In genomic region chr14:77023001-77023996, GRCh38 we compare ENCODE assay signal across 8 cellular contexts. TPM values are rescaled to one million over a fixed set of nuclear protein-coding genes. Genes with fewer than 3 reads are reported as not detected.
DNase-seq lines count a peak whose midpoint lies in the region; ATAC-seq, FAIRE-seq and TF ChIP-seq lines count a peak whose summit lies in the region.

No MANE protein-coding gene starts in this region.

- H3K27ac ChIP-seq in GM12878 (ENCODE audit: control insufficient read depth, insufficient read depth) = peak overlapping the region; percentile 56

- no peak overlapping the region for H3K9ac ChIP-seq in GM12878 (ENCODE audit: control insufficient read depth, insufficient read depth, low read length)

- SMC1A ChIA-PET in GM12878 (lab: Charles Lee; ENCODE audit: uncharacterized antibody, unreplicated experiment) = interaction anchor here (0.7 to 4.5 kb wide), 28 partner anchors 9 to 110 kb away, joined by 3 to 66 read pairs (median 5); no protein-coding TSS in a partner anchor

- ATAC-seq in GM12878 (peak; percentile 7), GM19467 (IDR thresholded peaks at IDR 0.05; ENCODE audit: unreplicated experiment) (no peak), GM21390 (IDR thresholded peaks at IDR 0.05; ENCODE audit: unreplicated experiment) (no peak)

- H3K27me3 ChIP-seq in GM12878 (replicated peaks in 1 of 2; ENCODE audit: control insufficient read depth in 2 of 2, insufficient read depth in 2 of 2, low read length in 1 of 2) = no peaks in the 10 kb centered on the region

- no peaks in the 10 kb centered on the region for H4K20me1 ChIP-seq in GM12878 (ENCODE audit: control insufficient read depth, insufficient read depth)

- intact Hi-C loops in GM12878 (cut with micrococcal nuclease; ENCODE audit: unreplicated experiment) = no loop called here

- peaks cover 4 to 7% of the 10 kb centered on the region in 2 experiments; a peak in 3 of 4 replicates for H3K36me3 ChIP-seq in GM12878 (ENCODE audit: control insufficient read depth in 2 of 2, insufficient read depth in 2 of 2, low read length in 1 of 2)

- H3K4me3 ChIP-seq in GM12878 = no peak overlapping the region

- no peak for TF ChIP-seq POLR2A in GM12878 (IDR thresholded peaks at IDR 0.05; ENCODE audit: low read depth, low read length)

- no peak for TF ChIP-seq EP300 in GM12878 (IDR thresholded peaks at IDR 0.05; ENCODE audit: borderline replicate concordance in 1 of 2, control insufficient read depth in 1 of 2, low read depth in 2 of 2, low read length in 2 of 2)

- BruUV-seq in GM12878 (replicated peaks; lab: Mats Ljungman, UMichigan) = no TSS peak

- peak overlapping the region; percentile 74 for H3K4me2 ChIP-seq in GM12878 (ENCODE audit: control insufficient read depth, insufficient read depth)

- CTCF ChIA-PET in GM12878 (lab: Yijun Ruan, JAX) = interaction anchor here (0.6 to 3.3 kb wide), 24 partner anchors 9 to 1586 kb away, joined by 3 to 22 read pairs (median 4); no protein-coding TSS in a partner anchor

- TF ChIP-seq RAD21 in GM12878 (IDR thresholded peaks at IDR 0.05; ENCODE audit: insufficient read depth, low read depth, low read length) = no peak

- POLR2A ChIA-PET in GM12878 (lab: Charles Lee) = interaction anchor here (0.8 to 4.5 kb wide), 19 partner anchors 11 to 110 kb away, joined by 3 to 40 read pairs (median 5); no protein-coding TSS in a partner anchor

- RAD21 ChIA-PET in GM12878 (lab: Charles Lee; ENCODE audit: unreplicated experiment) = interaction anchor here (0.7 to 5.6 kb wide), 30 partner anchors 14 to 110 kb away, joined by 3 to 60 read pairs (median 5); no protein-coding TSS in a partner anchor

- peaks cover 51% of the 10 kb centered on the region for H3K4me1 ChIP-seq in GM12878 (ENCODE audit: control insufficient read depth, insufficient read depth, low read length)

- DNase-seq in EL (peak; percentile 36), NCI-H345 (lab: John Stamatoyannopoulos, UW) (peak; percentile 64), GM12878 (ENCODE audit: low read depth, low spot score) (no peak), islet precursor cell (peak; percentile 75), GF-D8 (lab: John Stamatoyannopoulos, UW) (no peak)
- peak; percentile 56 to 66 for DNase-seq in stimulated activated CD4-positive, alpha-beta T cell treated with anti-CD3 and anti-CD28 coated beads, Interleukin-2, amount 100 ng/mL, for 24 hours

- peaks cover 43% of the 10 kb centered on the region for H3K79me2 ChIP-seq in GM12878 (ENCODE audit: control insufficient read depth, insufficient read depth, low read length)

- in situ Hi-C loops in GM12878 (cut with MboI) = no loop called here

- WGBS in GM12878 (ENCODE audit: insufficient coverage, insufficient replicate concordance, low lambda C conversion rate, missing lambda C conversion rate) = 64% methylated on average over 17 of the region's 17 CpGs

- no peak overlapping the region for H2AFZ ChIP-seq in GM12878 (ENCODE audit: control insufficient read depth, low read depth, low read length)

- FAIRE-seq in GM12878 (lab: Jason Lieb, UNC) = no peak

- H3K9me3 ChIP-seq in GM12878 (replicated peaks; ENCODE audit: control insufficient read depth, insufficient read depth, low read length) = no peaks in the 10 kb centered on the region

- TF ChIP-seq CTCF in GM12878 (IDR thresholded peaks at IDR 0.05 in 2 of 3, conservative IDR thresholded peaks at IDR 0.05 in 1 of 3; ENCODE audit: control insufficient read depth in 2 of 3, extremely low read depth in 1 of 3, insufficient read depth in 1 of 3, low read depth in 3 of 3, low read length in 3 of 3) = 0 out of 6 replicates have a peak, but pooled peaks of 2 of the 3 experiments have one; percentile 2 to 14

TF ChIP-seq in GM12878, 131 proteins besides CTCF, POLR2A, EP300 and RAD21 (continues in another document):
- TF ChIP-seq EED (IDR thresholded peaks at IDR 0.05; ENCODE audit: low read depth) (peak; percentile 65), PRDM15 (CRISPR knock-in tag; IDR thresholded peaks at IDR 0.05) (no peak), IKZF2 (IDR thresholded peaks at IDR 0.05) (peak; percentile 65 to 69; a peak in 3 of 4 replicates), KLF5 (IDR thresholded peaks at IDR 0.05; ENCODE audit: partially characterized antibody) (no peak), MTA3 (IDR thresholded peaks at IDR 0.05; ENCODE audit: borderline replicate concordance, low read length) (0 out of 2 replicates have a peak, but pooled peaks have one; percentile 48), POLR2AphosphoS5 (IDR thresholded peaks at IDR 0.05; ENCODE audit: low read length) (no peak), ZNF207 (IDR thresholded peaks at IDR 0.05; ENCODE audit: borderline replicate concordance) (no peak), KDM1A (IDR thresholded peaks at IDR 0.05; ENCODE audit: borderline replicate concordance) (no peak), MYC (IDR thresholded peaks at IDR 0.05; ENCODE audit: insufficient read depth, insufficient read length, insufficient replicate concordance, low read length, severe bottlenecking) (no peak), STAT3 (IDR thresholded peaks at IDR 0.05; ENCODE audit: low read depth, low read length) (no peak), MXI1 (IDR thresholded peaks at IDR 0.05; ENCODE audit: low read depth, low read length) (no peak)

RNA-seq across cellular contexts. Expression of gene IRF2BPL, which starts 5.2 kb away (rescaled TPM):
- total RNA-seq in GM12878 (2013; cell fraction: nucleolus; rRNA removed) = 24.2 and 27.6 TPM in 2 replicates
- total RNA-seq in GM12878 (2014; rRNA removed) (19.1 and 22.8 TPM in 2 replicates), GM12878 (2014; rRNA removed; fragmentation: Illumina TruSeq; extraction: Trizol) (2.8 and 3.4 TPM in 2 replicates), GM12878 (2021) (33.3 and 34.5 TPM in 2 replicates)
- 3.2 TPM for polyA plus RNA-seq in GM12878 (2011; ENCODE audit: low read depth)
- polyA plus RNA-seq in GM12878 (2011; rRNA removed) (8.3 and 9.7 TPM in 2 replicates), GM12878 (2014; fragmentation: Illumina TruSeq; extraction: Trizol) (1.6 and 2.9 TPM in 2 replicates), GM12878 (2014; fragmentation: Nextera tagmentation; extraction: Ambion mirVana) (1 to 10 TPM; 1.2 to 1.9 TPM), GM12878 (2014; rRNA removed) (11.6 and 14.4 TPM in 2 replicates), GM12878 (2016; fragmentation: Nextera tagmentation; extraction: Ambion mirVana) (1 to 10 TPM; 1.4 to 2.3 TPM)
- polyA plus RNA-seq in GM12878 (2011; cell fraction: cytosol; rRNA removed) = 11.4 and 14.5 TPM in 2 replicates
- polyA plus RNA-seq in GM12878 (2011; cell fraction: nucleus; rRNA removed) = 25.0 and 34.8 TPM in 2 replicates
- 13.7 and 15.9 TPM in 2 replicates for polyA plus RNA-seq in GM12878 (2012)
- polyA minus RNA-seq in GM12878 (2011; rRNA and poly(A)+ RNA removed) = 7.2 and 13.4 TPM in 2 replicates
- polyA minus RNA-seq in GM12878 (2011; cell fraction: cytosol; rRNA and poly(A)+ RNA removed) = 19.1 and 23.4 TPM in 2 replicates
- polyA minus RNA-seq in GM12878 (2011; cell fraction: nucleus; rRNA and poly(A)+ RNA removed) = 16.6 and 29.0 TPM in 2 replicates

Comparison
In these comparisons a context has a peak if more than half of its experiments do, and no peak if none do; other contexts are left out.
1. DNase-seq: peak in EL (single experiment), NCI-H345 (single experiment), islet precursor cell (single experiment) and stimulated activated CD4-positive, alpha-beta T cell treated with anti-CD3 and anti-CD28 coated beads, Interleukin-2, amount 100 ng/mL, for 24 hours (2 of 2); none in GM12878 (single experiment) and GF-D8 (single experiment).